ENCODE assay signal across 8 cellular contexts in genomic region chr15:74988007-74988800, GRCh38. TPM values are rescaled to one million over a fixed set of nuclear protein-coding genes. Genes with fewer than 3 reads are reported as not detected.
DNase-seq lines count a peak whose midpoint lies in the region; ATAC-seq and TF ChIP-seq lines count a peak whose summit lies in the region.

No MANE protein-coding gene starts in this region.

- no peaks in the 10 kb centered on the region for H3K36me3 Mint-ChIP-seq in activated CD4-positive, alpha-beta memory T cell treated with anti-CD3 and anti-CD28 coated beads for 36 hours
- H3K36me3 Mint-ChIP-seq in type B pancreatic cell = no peaks in the 10 kb centered on the region
- H3K36me3 Mint-ChIP-seq in activated T-helper 1 cell treated with anti-CD3 and anti-CD28 coated beads, Interleukin-12 subunit alpha, Interleukin-12 subunit beta, Interleukin-2, Interleukin-4 antibody, amounts not matched to agents 30 ng/mL and 10 ng/mL and 1 ng/mL, durations not matched to agents 14 hours and 24 hours and 36 hours (ENCODE audit: low read depth) = no peaks in the 10 kb centered on the region

- H3K4me3 ChIP-seq in GM12865 (ENCODE audit: low read depth, low read length) = no peak overlapping the region

- peak; percentile 64 for DNase-seq in A172 (ENCODE audit: low spot score)
- peak; percentile 65 for DNase-seq in GM12865 (ENCODE audit: low read depth)
- DNase-seq in NCI-H2081 treated with DMSO at 0.1 percent for 48 hours (lab: John Stamatoyannopoulos, UW) = peak; percentile 17
- DNase-seq in activated CD4-positive, alpha-beta memory T cell treated with anti-CD3 and anti-CD28 coated beads for 36 hours = peak; percentile 68
- DNase-seq in iPS-NIHi11 (ENCODE audit: low spot score) = peak; percentile 74
- no peak for DNase-seq in type B pancreatic cell (ENCODE audit: extremely low spot score, unreplicated experiment)
- DNase-seq in activated T-helper 1 cell treated with anti-CD3 and anti-CD28 coated beads, Interleukin-12 subunit alpha, Interleukin-12 subunit beta, Interleukin-2, Interleukin-4 antibody, amounts not matched to agents 30 ng/mL and 10 ng/mL and 1 ng/mL, durations not matched to agents 14 hours and 24 hours and 36 hours (ENCODE audit: low spot score) = no peak
- no peak for DNase-seq in omental fat pad (ENCODE audit: low spot score)

- no peak for ATAC-seq in omental fat pad (ENCODE audit: low FRiP score)

- no peak overlapping the region for H3K27ac Mint-ChIP-seq in activated CD4-positive, alpha-beta memory T cell treated with anti-CD3 and anti-CD28 coated beads for 36 hours
- no peak overlapping the region for H3K27ac Mint-ChIP-seq in type B pancreatic cell
- no peak overlapping the region for H3K27ac Mint-ChIP-seq in activated T-helper 1 cell treated with anti-CD3 and anti-CD28 coated beads, Interleukin-12 subunit alpha, Interleukin-12 subunit beta, Interleukin-2, Interleukin-4 antibody, amounts not matched to agents 30 ng/mL and 10 ng/mL and 1 ng/mL, durations not matched to agents 14 hours and 24 hours and 36 hours

- H3K4me1 Mint-ChIP-seq in activated CD4-positive, alpha-beta memory T cell treated with anti-CD3 and anti-CD28 coated beads for 36 hours (ENCODE audit: low read depth) = peaks cover 11% of the 10 kb centered on the region
- no peaks in the 10 kb centered on the region for H3K4me1 Mint-ChIP-seq in type B pancreatic cell (ENCODE audit: unreplicated experiment)
- H3K4me1 Mint-ChIP-seq in activated T-helper 1 cell treated with anti-CD3 and anti-CD28 coated beads, Interleukin-12 subunit alpha, Interleukin-12 subunit beta, Interleukin-2, Interleukin-4 antibody, amounts not matched to agents 30 ng/mL and 10 ng/mL and 1 ng/mL, durations not matched to agents 14 hours and 24 hours and 36 hours (ENCODE audit: low read depth) = peaks cover 9% of the 10 kb centered on the region

- no peak overlapping the region for H3K4me3 Mint-ChIP-seq in activated CD4-positive, alpha-beta memory T cell treated with anti-CD3 and anti-CD28 coated beads for 36 hours
- no peak overlapping the region for H3K4me3 Mint-ChIP-seq in type B pancreatic cell
- H3K4me3 Mint-ChIP-seq in activated T-helper 1 cell treated with anti-CD3 and anti-CD28 coated beads, Interleukin-12 subunit alpha, Interleukin-12 subunit beta, Interleukin-2, Interleukin-4 antibody, amounts not matched to agents 30 ng/mL and 10 ng/mL and 1 ng/mL, durations not matched to agents 14 hours and 24 hours and 36 hours = no peak overlapping the region

- CTCF ChIA-PET in activated CD4-positive, alpha-beta memory T cell treated with anti-CD3 and anti-CD28 coated beads for 36 hours (lab: Charles Lee) = interaction anchor here (0.6 to 1.6 kb wide), 10 partner anchors 12 to 219 kb away, joined by 3 to 6 read pairs (median 3); partner anchors contain the start of gene FAM219B

- H3K27me3 Mint-ChIP-seq in activated CD4-positive, alpha-beta memory T cell treated with anti-CD3 and anti-CD28 coated beads for 36 hours = peaks cover 12% of the 10 kb centered on the region
- H3K27me3 Mint-ChIP-seq in type B pancreatic cell = peaks cover 52% of the 10 kb centered on the region
- H3K27me3 Mint-ChIP-seq in activated T-helper 1 cell treated with anti-CD3 and anti-CD28 coated beads, Interleukin-12 subunit alpha, Interleukin-12 subunit beta, Interleukin-2, Interleukin-4 antibody, amounts not matched to agents 30 ng/mL and 10 ng/mL and 1 ng/mL, durations not matched to agents 14 hours and 24 hours and 36 hours (ENCODE audit: insufficient read depth) = peaks cover 13% of the 10 kb centered on the region

- H3K9me3 Mint-ChIP-seq in activated CD4-positive, alpha-beta memory T cell treated with anti-CD3 and anti-CD28 coated beads for 36 hours = no peaks in the 10 kb centered on the region
- no peaks in the 10 kb centered on the region for H3K9me3 Mint-ChIP-seq in type B pancreatic cell
- no peaks in the 10 kb centered on the region for H3K9me3 Mint-ChIP-seq in activated T-helper 1 cell treated with anti-CD3 and anti-CD28 coated beads, Interleukin-12 subunit alpha, Interleukin-12 subunit beta, Interleukin-2, Interleukin-4 antibody, amounts not matched to agents 30 ng/mL and 10 ng/mL and 1 ng/mL, durations not matched to agents 14 hours and 24 hours and 36 hours

- intact Hi-C loops in activated CD4-positive, alpha-beta memory T cell treated with anti-CD3 and anti-CD28 coated beads for 36 hours (cut with micrococcal nuclease) = no loop called here
- intact Hi-C loops in activated T-helper 1 cell treated with anti-CD3 and anti-CD28 coated beads, Interleukin-12 subunit alpha, Interleukin-12 subunit beta, Interleukin-2, Interleukin-4 antibody, amounts not matched to agents 30 ng/mL and 10 ng/mL and 1 ng/mL, durations not matched to agents 14 hours and 24 hours and 36 hours (cut with micrococcal nuclease) = no loop called here

- POLR2A ChIA-PET in activated CD4-positive, alpha-beta memory T cell treated with anti-CD3 and anti-CD28 coated beads for 36 hours (lab: Charles Lee) = interaction anchor here (1.1 kb wide), 1 partner anchor 35 kb away, joined by 3 read pairs; the partner anchor contains the start of gene PPCDC

- peak; percentile 54 for TF ChIP-seq CTCF in GM12865 (IDR thresholded peaks at IDR 0.05; ENCODE audit: insufficient read depth, low read depth, low read length, missing control alignments)
- peak; percentile 55 for TF ChIP-seq CTCF in type B pancreatic cell (conservative IDR thresholded peaks at IDR 0.05)
- no peak for TF ChIP-seq CTCF in omental fat pad (IDR thresholded peaks at IDR 0.05)

RNA-seq across cellular contexts. Expression of gene SCAMP5, which starts 7.2 kb away (rescaled TPM):
- total RNA-seq in A172 (2014; rRNA removed; shearing (Covaris generic)) = 4.7 and 5.9 TPM in 2 replicates
- total RNA-seq in activated CD4-positive, alpha-beta memory T cell treated with anti-CD3 and anti-CD28 coated beads for 36 hours = under 1 TPM; 0.19 to 0.33 TPM
- total RNA-seq in type B pancreatic cell (ENCODE audit: low replicate concordance) (38.1 and 41.8 TPM in 2 replicates), omental fat pad (1 to 10 TPM in 3 of 4 donors, under 1 TPM in 1; 0.60 to 4.6 (median 2.6) TPM)
- 2.0 and 3.5 TPM in 2 replicates for total RNA-seq in activated T-helper 1 cell treated with anti-CD3 and anti-CD28 coated beads, Interleukin-12 subunit alpha, Interleukin-12 subunit beta, Interleukin-2, Interleukin-4 antibody, amounts not matched to agents 30 ng/mL and 10 ng/mL and 1 ng/mL, durations not matched to agents 14 hours and 24 hours and 36 hours

RNA-seq across cellular contexts. Expression of gene RPP25, which starts 31.6 kb away (rescaled TPM):
- 1.1 and 1.5 TPM in 2 replicates for total RNA-seq in A172 (2014; rRNA removed; shearing (Covaris generic))
- total RNA-seq in activated CD4-positive, alpha-beta memory T cell treated with anti-CD3 and anti-CD28 coated beads for 36 hours = 1 to 10 TPM; 3.8 TPM
- total RNA-seq in type B pancreatic cell (ENCODE audit: low replicate concordance) (9.9 and 11.3 TPM in 2 replicates), omental fat pad (10 to 100 TPM in 2 of 4 donors, 1 to 10 TPM in 2; 6.9 to 14.4 (median 9.4) TPM)
- total RNA-seq in activated T-helper 1 cell treated with anti-CD3 and anti-CD28 coated beads, Interleukin-12 subunit alpha, Interleukin-12 subunit beta, Interleukin-2, Interleukin-4 antibody, amounts not matched to agents 30 ng/mL and 10 ng/mL and 1 ng/mL, durations not matched to agents 14 hours and 24 hours and 36 hours = 13.3 and 15.3 TPM in 2 replicates

RNA-seq across cellular contexts. Expression of gene PPCDC, which starts 35.2 kb away (rescaled TPM):
- total RNA-seq in A172 (2014; rRNA removed; shearing (Covaris generic)) = 16.1 and 19.1 TPM in 2 replicates
- total RNA-seq in activated CD4-positive, alpha-beta memory T cell treated with anti-CD3 and anti-CD28 coated beads for 36 hours = 10 to 100 TPM; 16.3 to 18.8 TPM
- 19.1 and 23.6 TPM in 2 replicates for total RNA-seq in type B pancreatic cell (ENCODE audit: low replicate concordance)
- total RNA-seq in activated T-helper 1 cell treated with anti-CD3 and anti-CD28 coated beads, Interleukin-12 subunit alpha, Interleukin-12 subunit beta, Interleukin-2, Interleukin-4 antibody, amounts not matched to agents 30 ng/mL and 10 ng/mL and 1 ng/mL, durations not matched to agents 14 hours and 24 hours and 36 hours = 25.0 and 27.1 TPM in 2 replicates
- 10 to 100 TPM in 3 of 4 donors, 1 to 10 TPM in 1; 9.7 to 21.5 (median 13.6) TPM for total RNA-seq in omental fat pad

RNA-seq across cellular contexts. Expression of gene COX5A, which starts 50.3 kb away (rescaled TPM):
- 124 and 129 TPM in 2 replicates for total RNA-seq in A172 (2014; rRNA removed; shearing (Covaris generic))
- 100 to 1,000 TPM; 322 TPM for total RNA-seq in activated CD4-positive, alpha-beta memory T cell treated with anti-CD3 and anti-CD28 coated beads for 36 hours
- 248 and 307 TPM in 2 replicates for total RNA-seq in type B pancreatic cell (ENCODE audit: low replicate concordance)
- 273 and 290 TPM in 2 replicates for total RNA-seq in activated T-helper 1 cell treated with anti-CD3 and anti-CD28 coated beads, Interleukin-12 subunit alpha, Interleukin-12 subunit beta, Interleukin-2, Interleukin-4 antibody, amounts not matched to agents 30 ng/mL and 10 ng/mL and 1 ng/mL, durations not matched to agents 14 hours and 24 hours and 36 hours
- total RNA-seq in omental fat pad = 100 to 1,000 TPM in 1 of 4 donors, 10 to 100 TPM in 3; 47.6 to 103 (median 69.7) TPM

Comparison
In these comparisons a context has a peak if more than half of its experiments do, and no peak if none do; other contexts are left out.
1. DNase-seq: peak in A172 (single experiment), GM12865 (single experiment), NCI-H2081 treated with DMSO at 0.1 percent for 48 hours (single experiment), activated CD4-positive, alpha-beta memory T cell treated with anti-CD3 and anti-CD28 coated beads for 36 hours (single experiment) and iPS-NIHi11 (single experiment); none in type B pancreatic cell (single experiment), activated T-helper 1 cell treated with anti-CD3 and anti-CD28 coated beads, Interleukin-12 subunit alpha, Interleukin-12 subunit beta, Interleukin-2, Interleukin-4 antibody, amounts not matched to agents 30 ng/mL and 10 ng/mL and 1 ng/mL, durations not matched to agents 14 hours and 24 hours and 36 hours (single experiment) and omental fat pad (single experiment).
2. CTCF ChIP-seq: peak in GM12865 (single experiment) and type B pancreatic cell (single experiment); none in omental fat pad (0 of 3).